ENCODE assay signal across 23 cellular contexts in genomic region chr6:43744490-43744889, GRCh38. TPM values are rescaled to one million over a fixed set of nuclear protein-coding genes. Genes with fewer than 3 reads are reported as not detected.
DNase-seq lines count a peak whose midpoint lies in the region; ATAC-seq and TF ChIP-seq lines count a peak whose summit lies in the region.
"Had no signal": no experiment of that assay in that cellular context is flagged by ENCODE, and none has a peak within 500 bp of the region (broad histone marks: within the 10 kb centered on the region; RNA-seq: fewer than 3 reads in every experiment).

No MANE protein-coding gene starts in this region.

- DNase-seq in activated CD4-positive, alpha-beta T cell treated with anti-CD3 and anti-CD28 coated beads, Interleukin-2, amount 10 ng/mL, durations not matched to agents 7 days and 5 days, result no peak
- no peak for DNase-seq in activated CD4-positive, alpha-beta T cell treated with anti-CD3 and anti-CD28 coated beads for 48 hours
- DNase-seq in adipocyte (ENCODE audit: low read depth) (no peak), mesendoderm (no peak), suprapubic skin (ENCODE audit: low spot score in 2 of 2) (peak; percentile 48 to 67), epidermal melanocyte (ENCODE audit: insufficient read length, low spot score) (no peak)
- DNase-seq in stimulated activated CD4-positive, alpha-beta T cell treated with anti-CD3 and anti-CD28 coated beads, Interleukin-2, amount 100 ng/mL, for 24 hours, result no peak
- DNase-seq: 8988T; activated CD4-positive, alpha-beta T cell treated with anti-CD3 and anti-CD28 coated beads for 4 hours; activated naive CD8-positive, alpha-beta T cell treated with anti-CD3 and anti-CD28 coated beads for 36 hours; CD4-positive, alpha-beta memory T cell; DMS153; naive B cell; NCI-H1105; NCI-H2029; NCI-H2227 treated with DMSO at 0.1 percent for 48 hours; stimulated activated CD4-positive, alpha-beta T cell treated with anti-CD3 and anti-CD28 coated beads, Interleukin-12 subunit alpha, Interleukin-12 subunit beta, amount 100 ng/mL, for 4 hours; stimulated activated naive CD4-positive, alpha-beta T cell treated with Interleukin-2 at 50 U/mL for 16 hours had no signal

- no peak overlapping the region for H3K23ac ChIP-seq in mesendoderm (ENCODE audit: low read length)

- peaks cover 19% of the 10 kb centered on the region for H3K27me3 Mint-ChIP-seq in activated CD4-positive, alpha-beta T cell treated with anti-CD3 and anti-CD28 coated beads, Interleukin-2, amount 10 ng/mL, durations not matched to agents 7 days and 5 days
- H3K27me3 Mint-ChIP-seq: activated naive CD8-positive, alpha-beta T cell treated with anti-CD3 and anti-CD28 coated beads for 36 hours had no signal

- H3K9ac ChIP-seq in adipocyte (ENCODE audit: low read length) (peak overlapping the region; percentile 52), mesendoderm (ENCODE audit: low read length) (no peak overlapping the region)

- peak overlapping the region; percentile 58 for H3K27ac Mint-ChIP-seq in activated CD4-positive, alpha-beta T cell treated with anti-CD3 and anti-CD28 coated beads, Interleukin-2, amount 10 ng/mL, durations not matched to agents 7 days and 5 days
- H3K27ac Mint-ChIP-seq: activated naive CD8-positive, alpha-beta T cell treated with anti-CD3 and anti-CD28 coated beads for 36 hours; naive B cell; T-helper 1 cell treated with Interleukin-12 subunit alpha and Interleukin-12 subunit beta and Interleukin-4 antibody, amounts not matched to agents 30 μg/mL and 1 μg/mL, for 36 hours had no signal

- H3K27ac ChIP-seq in mesendoderm (ENCODE audit: low read depth, low read length) (no peak overlapping the region), suprapubic skin (no peak overlapping the region)
- H3K27ac ChIP-seq: SJSA1, tibial artery had no signal

- no peak overlapping the region for H4K8ac ChIP-seq in mesendoderm (ENCODE audit: low read depth, low read length)

- H3K56ac ChIP-seq in mesendoderm (ENCODE audit: low read length), result peak overlapping the region; percentile 12

- H3K79me1 ChIP-seq in mesendoderm (ENCODE audit: low read length), result no peaks in the 10 kb centered on the region

- WGBS in mesendoderm (ENCODE audit: extremely low coverage, insufficient coverage, low lambda C conversion rate), result no CpG with 5 or more reads among the region's 8 CpGs
- 91% methylated on average over 8 of the region's 8 CpGs for WGBS in suprapubic skin

- H3K9me3 Mint-ChIP-seq in activated CD4-positive, alpha-beta T cell treated with anti-CD3 and anti-CD28 coated beads, Interleukin-2, amount 10 ng/mL, durations not matched to agents 7 days and 5 days, result no peaks in the 10 kb centered on the region
- H3K9me3 Mint-ChIP-seq: activated naive CD8-positive, alpha-beta T cell treated with anti-CD3 and anti-CD28 coated beads for 36 hours; IgD-negative memory B cell; naive B cell; T-helper 1 cell treated with Interleukin-12 subunit alpha and Interleukin-12 subunit beta and Interleukin-4 antibody, amounts not matched to agents 30 μg/mL and 1 μg/mL, for 36 hours had no signal

- no peaks in the 10 kb centered on the region for H3K4me1 Mint-ChIP-seq in activated CD4-positive, alpha-beta T cell treated with anti-CD3 and anti-CD28 coated beads, Interleukin-2, amount 10 ng/mL, durations not matched to agents 7 days and 5 days
- H3K4me1 Mint-ChIP-seq: CD4-positive, alpha-beta memory T cell; IgD-negative memory B cell had no signal

- H2AK5ac ChIP-seq in mesendoderm (ENCODE audit: low read length), result no peak overlapping the region

- H3K27me3 ChIP-seq in adipocyte (replicated peaks; ENCODE audit: control insufficient read depth, insufficient read depth, low read length) (peaks cover 8% of the 10 kb centered on the region), mesendoderm (ENCODE audit: insufficient read depth, low read length, poor library complexity) (no peaks in the 10 kb centered on the region), suprapubic skin (no peaks in the 10 kb centered on the region)

- H2BK120ac ChIP-seq in mesendoderm (ENCODE audit: low read depth, low read length), result no peak overlapping the region

- no peak for TF ChIP-seq EP300 in suprapubic skin (IDR thresholded peaks at IDR 0.05)

- H3K9me3 ChIP-seq in adipocyte (ENCODE audit: control insufficient read depth, low read length) (no peaks in the 10 kb centered on the region), suprapubic skin (no peaks in the 10 kb centered on the region)
- H3K9me3 ChIP-seq: SJSA1, tibial artery had no signal

- H2BK5ac ChIP-seq in mesendoderm (ENCODE audit: low read length), result no peak overlapping the region

- no peak overlapping the region for H3K4me2 ChIP-seq in mesendoderm (ENCODE audit: low read length)

- no peak overlapping the region for H3K4me3 ChIP-seq in adipocyte (ENCODE audit: low read length)
- H3K4me3 ChIP-seq in mesendoderm (ENCODE audit: low read length), result no peak overlapping the region
- H3K4me3 ChIP-seq in suprapubic skin, result no peak overlapping the region
- H3K4me3 ChIP-seq: SJSA1, tibial artery had no signal

- POLR2A ChIA-PET in activated CD4-positive, alpha-beta T cell treated with anti-CD3 and anti-CD28 coated beads, Interleukin-2, amount 10 ng/mL, durations not matched to agents 7 days and 5 days (lab: Charles Lee), result no interaction called here

- CTCF ChIA-PET in activated CD4-positive, alpha-beta T cell treated with anti-CD3 and anti-CD28 coated beads, Interleukin-2, amount 10 ng/mL, durations not matched to agents 7 days and 5 days (lab: Charles Lee), result interaction anchor here (0.6 to 3.3 kb wide), 7 partner anchors 14 to 570 kb away, joined by 3 to 12 read pairs (median 4); partner anchors contain the start of gene VEGFA

- H3K36me3 Mint-ChIP-seq in activated CD4-positive, alpha-beta T cell treated with anti-CD3 and anti-CD28 coated beads, Interleukin-2, amount 10 ng/mL, durations not matched to agents 7 days and 5 days (ENCODE audit: low read depth), result no peaks in the 10 kb centered on the region
- H3K36me3 Mint-ChIP-seq: activated naive CD8-positive, alpha-beta T cell treated with anti-CD3 and anti-CD28 coated beads for 36 hours; CD4-positive, alpha-beta memory T cell; IgD-negative memory B cell; naive B cell had no signal

- no peak overlapping the region for H3K18ac ChIP-seq in mesendoderm (ENCODE audit: low read length)

- TF ChIP-seq CTCF in suprapubic skin (IDR thresholded peaks at IDR 0.05), result no peak

- H3K4me3 Mint-ChIP-seq in activated CD4-positive, alpha-beta T cell treated with anti-CD3 and anti-CD28 coated beads, Interleukin-2, amount 10 ng/mL, durations not matched to agents 7 days and 5 days, result no peak overlapping the region
- H3K4me3 Mint-ChIP-seq: activated naive CD8-positive, alpha-beta T cell treated with anti-CD3 and anti-CD28 coated beads for 36 hours; CD4-positive, alpha-beta memory T cell; IgD-negative memory B cell; naive B cell; T-helper 1 cell treated with Interleukin-12 subunit alpha and Interleukin-12 subunit beta and Interleukin-4 antibody, amounts not matched to agents 30 μg/mL and 1 μg/mL, for 36 hours had no signal

- no peak overlapping the region for H4K5ac ChIP-seq in mesendoderm (ENCODE audit: low read length)

- TF ChIP-seq POLR2A in suprapubic skin (IDR thresholded peaks at IDR 0.05), result no peak

- H3K79me2 ChIP-seq in mesendoderm (ENCODE audit: control insufficient read depth, insufficient read depth, low read length), result no peaks in the 10 kb centered on the region

- ATAC-seq in GM19395 (IDR thresholded peaks at IDR 0.05; ENCODE audit: unreplicated experiment), result no peak

- no peaks in the 10 kb centered on the region for H3K36me3 ChIP-seq in adipocyte (ENCODE audit: control insufficient read depth, insufficient read depth, low read length, severe bottlenecking)
- H3K36me3 ChIP-seq in mesendoderm (ENCODE audit: control insufficient read depth, insufficient read depth, low read length), result no peaks in the 10 kb centered on the region
- no peaks in the 10 kb centered on the region for H3K36me3 ChIP-seq in suprapubic skin
- H3K36me3 ChIP-seq: SJSA1, tibial artery had no signal

- H2BK15ac ChIP-seq in mesendoderm (replicated peaks; ENCODE audit: low read depth), result no peak overlapping the region

- H3K4me1 ChIP-seq in adipocyte (ENCODE audit: control insufficient read depth, insufficient read depth, low read length), result peaks cover 70% of the 10 kb centered on the region
- peaks cover 5% of the 10 kb centered on the region for H3K4me1 ChIP-seq in mesendoderm (ENCODE audit: control insufficient read depth, low read depth, low read length)
- H3K4me1 ChIP-seq in suprapubic skin, result no peaks in the 10 kb centered on the region
- H3K4me1 ChIP-seq: SJSA1, tibial artery had no signal

- no peak overlapping the region for H3K4ac ChIP-seq in mesendoderm (ENCODE audit: low read depth, low read length)

RNA-seq across cellular contexts. Expression of gene VEGFA, which starts 25.5 kb away (rescaled TPM):
- total RNA-seq in activated CD4-positive, alpha-beta T cell treated with anti-CD3 and anti-CD28 coated beads, Interleukin-2, amount 10 ng/mL, durations not matched to agents 7 days and 5 days, result 10 to 100 TPM; 23.7 to 25.8 TPM
- polyA plus RNA-seq in mesendoderm (2013, experiment 1 of 2), result 27.0 TPM
- polyA plus RNA-seq in mesendoderm (2013, experiment 2 of 2), result 29.4 TPM
- 100 to 1,000 TPM in 1 of 4 donors, 10 to 100 TPM in 3; 25.4 to 147 (median 43.6) TPM for total RNA-seq in suprapubic skin
- polyA plus RNA-seq: CD4-positive, alpha-beta memory T cell had no signal

RNA-seq across cellular contexts. Expression of gene MRPS18A, which starts 56.9 kb away (rescaled TPM):
- 10 to 100 TPM; 37.3 to 46.4 TPM for total RNA-seq in activated CD4-positive, alpha-beta T cell treated with anti-CD3 and anti-CD28 coated beads, Interleukin-2, amount 10 ng/mL, durations not matched to agents 7 days and 5 days
- 72.3 TPM for polyA plus RNA-seq in mesendoderm (2013, experiment 1 of 2)
- polyA plus RNA-seq in mesendoderm (2013, experiment 2 of 2), result 71.9 TPM
- total RNA-seq in suprapubic skin, result 10 to 100 TPM; 43.6 to 59.0 (median 48.6) TPM

Comparison
In these comparisons a context has a peak if more than half of its experiments do, and no peak if none do; other contexts are left out.
1. DNase-seq: peak in suprapubic skin (2 of 2); none in activated CD4-positive, alpha-beta T cell treated with anti-CD3 and anti-CD28 coated beads, Interleukin-2, amount 10 ng/mL, durations not matched to agents 7 days and 5 days (single experiment), activated CD4-positive, alpha-beta T cell treated with anti-CD3 and anti-CD28 coated beads for 48 hours (single experiment), adipocyte (single experiment), mesendoderm (single experiment), epidermal melanocyte (single experiment) and stimulated activated CD4-positive, alpha-beta T cell treated with anti-CD3 and anti-CD28 coated beads, Interleukin-2, amount 100 ng/mL, for 24 hours (0 of 2).